1 cellular context compared by ENCODE assay signal in genomic region chr3:188746291-188746783, GRCh38.
A peak's percentile ranks its signal among the peaks of the same experiment; 100 is the strongest.
TF ChIP-seq lines count a peak whose summit lies in the region.

No MANE protein-coding gene starts in this region.

TF ChIP-seq in HepG2, 621 proteins besides CTCF, POLR2A, EP300 and RAD21 (continued from another document and continues in another):
- TF ChIP-seq TEF (CRISPR knock-in tag; IDR thresholded peaks at IDR 0.05): peak; percentile 62; the same call in 1 of the 2 replicates
- TF ChIP-seq ARID2 (CRISPR knock-in tag; IDR thresholded peaks at IDR 0.05; ENCODE audit: borderline replicate concordance): peak; percentile 68; the same call in 1 of the 2 replicates
- no peak for TF ChIP-seq ZNF530 (CRISPR knock-in tag; IDR thresholded peaks at IDR 0.05; ENCODE audit: low read depth)
- TF ChIP-seq GATA4 (IDR thresholded peaks at IDR 0.05; ENCODE audit: borderline replicate concordance, low read depth): peak; percentile 99
- TF ChIP-seq DPF2 (CRISPR knock-in tag; IDR thresholded peaks at IDR 0.05; ENCODE audit: borderline replicate concordance, low read depth): peak; percentile 99
- no peak for TF ChIP-seq ZNF512 (CRISPR knock-in tag; IDR thresholded peaks at IDR 0.05)
- TF ChIP-seq ZNF451 (CRISPR knock-in tag; IDR thresholded peaks at IDR 0.05): no peak
- TF ChIP-seq ZNF230 (CRISPR knock-in tag; IDR thresholded peaks at IDR 0.05): no peak
- no peak for TF ChIP-seq SCMH1 (CRISPR knock-in tag; IDR thresholded peaks at IDR 0.05; ENCODE audit: borderline replicate concordance)
- TF ChIP-seq ZC3H4 (CRISPR knock-in tag; IDR thresholded peaks at IDR 0.05; ENCODE audit: borderline replicate concordance): no peak
- peak; percentile 49; the same call in 1 of the 2 replicates for TF ChIP-seq ZNF546 (CRISPR knock-in tag; conservative IDR thresholded peaks at IDR 0.05)
- TF ChIP-seq ZNF224 (CRISPR knock-in tag; IDR thresholded peaks at IDR 0.05): no peak
- TF ChIP-seq RAD51 (IDR thresholded peaks at IDR 0.05; ENCODE audit: borderline replicate concordance): no peak
- TF ChIP-seq HNF4A (CRISPR knock-in tag; IDR thresholded peaks at IDR 0.05): peak; percentile 100
- TF ChIP-seq ZBTB21 (CRISPR knock-in tag; IDR thresholded peaks at IDR 0.05): 0 out of 2 replicates have a peak, but pooled peaks have one; percentile 22
- TF ChIP-seq KDM5B (CRISPR knock-in tag; IDR thresholded peaks at IDR 0.05; ENCODE audit: borderline replicate concordance): no peak
- 0 out of 2 replicates have a peak, but pooled peaks have one; percentile 52 for TF ChIP-seq CHD2 (IDR thresholded peaks at IDR 0.05; ENCODE audit: low read depth, low read length)
- no peak; a peak in 2 of 4 replicates for TF ChIP-seq HMGXB4 (CRISPR knock-in tag; IDR thresholded peaks at IDR 0.05; ENCODE audit: borderline replicate concordance in 1 of 2, low read depth in 1 of 2)
- TF ChIP-seq BCL3 (CRISPR knock-in tag; IDR thresholded peaks at IDR 0.05): 0 out of 2 replicates have a peak, but pooled peaks have one; percentile 36
- 0 out of 2 replicates have a peak, but pooled peaks have one; percentile 36 for TF ChIP-seq ZNF646 (CRISPR knock-in tag; IDR thresholded peaks at IDR 0.05)
- peak; percentile 93 for TF ChIP-seq ATF3 (CRISPR knock-in tag; IDR thresholded peaks at IDR 0.05)
- TF ChIP-seq ZNF784 (CRISPR knock-in tag; IDR thresholded peaks at IDR 0.05; ENCODE audit: borderline replicate concordance): 0 out of 2 replicates have a peak, but pooled peaks have one; percentile 56
- no peak for TF ChIP-seq ZXDC (CRISPR knock-in tag; IDR thresholded peaks at IDR 0.05)
- peak; percentile 99 for TF ChIP-seq ARID3A (IDR thresholded peaks at IDR 0.05; ENCODE audit: low read depth, low read length)
- peak; percentile 85; the same call in 1 of the 2 replicates for TF ChIP-seq ZSCAN29 (CRISPR knock-in tag; conservative IDR thresholded peaks at IDR 0.05)
- peak; percentile 86; the same call in 1 of the 2 replicates for TF ChIP-seq ZFP90 (CRISPR knock-in tag; IDR thresholded peaks at IDR 0.05; ENCODE audit: borderline replicate concordance)
- TF ChIP-seq ZNF678 (CRISPR knock-in tag; IDR thresholded peaks at IDR 0.05): no peak
- no peak for TF ChIP-seq PLSCR1 (CRISPR knock-in tag; IDR thresholded peaks at IDR 0.05; ENCODE audit: borderline replicate concordance)
- peak; percentile 86 for TF ChIP-seq MAFF (IDR thresholded peaks at IDR 0.05; ENCODE audit: low read depth, low read length)
- peak; percentile 100 for TF ChIP-seq MED1 (CRISPR knock-in tag; IDR thresholded peaks at IDR 0.05)
- no peak for TF ChIP-seq GABPA (IDR thresholded peaks at IDR 0.05; ENCODE audit: low read depth, low read length)
- no peak; the same call in 1 of the 2 replicates for TF ChIP-seq GABPA (CRISPR knock-in tag; IDR thresholded peaks at IDR 0.05; ENCODE audit: low read depth)
- peak; percentile 67; the same call in 1 of the 2 replicates for TF ChIP-seq DMAP1 (CRISPR knock-in tag; IDR thresholded peaks at IDR 0.05)
- TF ChIP-seq ZNF503 (CRISPR knock-in tag; IDR thresholded peaks at IDR 0.05): peak; percentile 99
- TF ChIP-seq ZNF713 (CRISPR knock-in tag; IDR thresholded peaks at IDR 0.05): no peak
- no peak for TF ChIP-seq SMAD9 (CRISPR knock-in tag; IDR thresholded peaks at IDR 0.05)
- TF ChIP-seq FOXM1 (CRISPR knock-in tag; IDR thresholded peaks at IDR 0.05): peak; percentile 94
- TF ChIP-seq NFYC (CRISPR knock-in tag; IDR thresholded peaks at IDR 0.05): peak; percentile 36; the same call in 1 of the 2 replicates
- TF ChIP-seq ZNF44 (CRISPR knock-in tag; IDR thresholded peaks at IDR 0.05): no peak
- peak; percentile 94 for TF ChIP-seq FOXA1 (IDR thresholded peaks at IDR 0.05)
- TF ChIP-seq FOXA1 (CRISPR knock-in tag; IDR thresholded peaks at IDR 0.05): peak; percentile 98
